26 cellular contexts compared by ENCODE assay signal in the genomic region with DNA sequence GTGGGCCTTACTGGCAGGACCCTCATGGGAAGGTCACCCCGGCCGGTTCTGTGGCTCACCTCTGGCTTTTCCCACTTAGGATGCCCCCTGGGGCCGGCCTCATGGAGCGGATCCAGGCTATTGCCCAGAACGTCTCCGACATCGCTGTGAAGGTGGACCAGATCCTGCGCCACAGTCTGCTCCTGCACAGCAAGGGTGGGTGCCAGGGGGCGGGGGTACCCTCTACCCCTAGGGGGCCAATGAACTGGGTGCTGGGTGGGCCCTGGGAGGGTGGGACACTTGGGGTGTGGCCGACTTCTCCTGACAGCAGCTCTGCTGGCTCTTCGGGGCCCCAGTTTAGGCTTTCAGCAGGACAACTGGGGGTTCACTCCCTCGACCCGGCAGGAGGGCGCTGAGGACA. TPM values are rescaled to one million over a fixed set of nuclear protein-coding genes. Genes with fewer than 3 reads are reported as not detected.
"Had no signal": no experiment of that assay in that cellular context is flagged by ENCODE, and none has a peak within 500 bp of the region (broad histone marks: within the 10 kb centered on the region; RNA-seq: fewer than 3 reads in every experiment).

No MANE protein-coding gene starts in this region.

- H3K36me3 ChIP-seq: stomach, suprapubic skin, thoracic aorta, thyroid gland, tibial artery, tibial nerve, transverse colon, upper lobe of left lung, upper lobe of right lung, uterus, vagina had no signal

- ATAC-seq: stimulated activated effector memory CD8-positive, alpha-beta T cell treated with anti-CD3 and anti-CD28 coated beads, Interleukin-12 subunit alpha, Interleukin-12 subunit beta, amount 100 ng/mL, for 72 hours; stimulated activated memory B cell treated with anti-CD40 and anti-IgM and Interleukin-4, amounts not matched to agents 10 μg/mL and 1 μg/mL and 100 μg/mL, for 72 hours; stimulated activated naive B cell treated with anti-CD40 and anti-IgM and Interleukin-4, amounts not matched to agents 10 μg/mL and 1 μg/mL and 100 μg/mL, for 72 hours; stimulated activated naive CD8-positive, alpha-beta T cell treated with anti-CD3 and anti-CD28 coated beads, Interleukin-15, amount 100 ng/mL, for 72 hours; stimulated activated naive CD8-positive, alpha-beta T cell treated with anti-CD3 and anti-CD28 coated beads, Interleukin-15, Interleukin-2, amounts not matched to agents 100 U/mL and 50 U/mL, for 24 hours; upper lobe of right lung had no signal

- H3K27ac ChIP-seq: stomach, suprapubic skin, testis, thoracic aorta, thyroid gland, tibial artery, tibial nerve, transverse colon, upper lobe of left lung, upper lobe of right lung, uterus, vagina had no signal

- H3K27me3 ChIP-seq: testis, thyroid gland, uterus, vagina had no signal

- H3K9me3 ChIP-seq: stomach, suprapubic skin, testis, thoracic aorta, thyroid gland, tibial artery, tibial nerve, transverse colon, upper lobe of left lung, upper lobe of right lung, uterus, vagina had no signal

- H3K4me1 ChIP-seq: stomach, suprapubic skin, testis, thyroid gland, tibial nerve, transverse colon, upper lobe of right lung, uterus, vagina had no signal

- H3K4me3 ChIP-seq: stomach, suprapubic skin, testis, thoracic aorta, thyroid gland, tibial artery, tibial nerve, transverse colon, upper lobe of left lung, upper lobe of right lung, uterus, vagina had no signal

- DNase-seq: stimulated activated CD4-positive, alpha-beta T cell treated with anti-CD3 and anti-CD28 coated beads, Interleukin-2, amount 100 ng/mL, for 48 hours; stimulated activated CD4-positive, alpha-beta T cell treated with anti-CD3 and anti-CD28 coated beads, Interleukin-4, amount 100 ng/mL, for 1 hour; stimulated activated CD4-positive, alpha-beta T cell treated with anti-CD3 and anti-CD28 coated beads, Interleukin-4, amount 100 ng/mL, for 24 hours; stimulated activated CD4-positive, alpha-beta T cell treated with anti-CD3 and anti-CD28 coated beads, Interleukin-4, amount 100 ng/mL, for 4 hours; stimulated activated CD8-positive, alpha-beta memory T cell treated with anti-CD3 and anti-CD28 coated beads, Interleukin-4, amount 100 ng/mL, for 48 hours; stimulated activated naive B cell treated with anti-CD40 and anti-IgM and Interleukin-4, amounts not matched to agents 10 μg/mL and 1 μg/mL and 100 μg/mL, for 72 hours; stimulated activated naive CD4-positive, alpha-beta T cell; stimulated activated naive CD4-positive, alpha-beta T cell treated with Interleukin-2 at 50 U/mL for 16 hours; stimulated activated naive CD8-positive, alpha-beta T cell treated with anti-CD3 and anti-CD28 coated beads, Interleukin-15, amount 100 ng/mL, for 72 hours; stimulated activated naive CD8-positive, alpha-beta T cell treated with anti-CD3 and anti-CD28 coated beads, Interleukin-15, Interleukin-2, amounts not matched to agents 100 U/mL and 50 U/mL, for 24 hours; stomach; substantia nigra; testis; thyroid gland; tibial artery; transverse colon; trophoblast cell; upper lobe of right lung; uterus had no signal

RNA-seq across cellular contexts. Expression of a gene that starts 34.3 kb away (rescaled TPM):
- total RNA-seq: transverse colon had no signal
